In the genomic region with DNA sequence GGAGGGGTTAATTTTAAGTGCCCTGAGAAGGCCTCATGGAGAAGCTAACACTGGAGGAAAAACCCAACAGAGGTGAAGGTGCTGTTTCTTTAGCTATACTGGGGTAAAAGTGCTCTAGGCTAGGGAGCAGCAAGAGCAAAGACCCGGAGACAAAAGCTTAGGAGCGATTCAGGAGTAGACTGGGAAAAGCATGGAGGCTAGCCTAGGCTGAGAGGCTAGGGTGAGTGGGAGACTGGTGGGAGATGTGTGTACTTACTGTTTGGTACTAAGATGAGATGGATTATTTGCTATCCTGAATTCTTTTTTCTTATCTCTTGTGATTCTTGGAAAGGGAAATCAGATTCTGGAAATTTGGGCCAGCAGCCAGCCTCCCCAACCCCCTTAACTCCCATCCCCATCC, we compare ENCODE assay signal across 8 cellular contexts. TPM values are rescaled to one million over a fixed set of nuclear protein-coding genes. Genes with fewer than 3 reads are reported as not detected.
DNase-seq lines count a peak whose midpoint lies in the region; ATAC-seq and TF ChIP-seq lines count a peak whose summit lies in the region.

No MANE protein-coding gene starts in this region.

- TF ChIP-seq CTCF in RWPE2 (IDR thresholded peaks at IDR 0.05; ENCODE audit: poor library complexity, severe bottlenecking) (no peak), fibroblast of lung (conservative IDR thresholded peaks at IDR 0.05 in 1 of 2, IDR thresholded peaks at IDR 0.05 in 1 of 2; ENCODE audit: low read depth in 1 of 2, low read length in 2 of 2) (no peak)

- peaks cover 3% of the 10 kb centered on the region for H3K9me3 Mint-ChIP-seq in T-helper 1 cell treated with Interleukin-12 subunit alpha and Interleukin-12 subunit beta and Interleukin-4 antibody, amounts not matched to agents 30 μg/mL and 1 μg/mL, for 36 hours

- H3K27ac ChIP-seq in RWPE2 (ENCODE audit: poor library complexity, severe bottlenecking) (no peak overlapping the region), fibroblast of lung (ENCODE audit: insufficient read depth, low read length) (no peak overlapping the region)

- H3K4me1 Mint-ChIP-seq in T-helper 1 cell treated with Interleukin-12 subunit alpha and Interleukin-12 subunit beta and Interleukin-4 antibody, amounts not matched to agents 30 μg/mL and 1 μg/mL, for 36 hours (ENCODE audit: low read depth): peaks cover 35% of the 10 kb centered on the region

- no peak overlapping the region for H3K9ac ChIP-seq in fibroblast of lung (ENCODE audit: insufficient read depth, low read length)

- peaks cover 4% of the 10 kb centered on the region for H4K20me1 ChIP-seq in fibroblast of lung (ENCODE audit: control insufficient read depth, extremely low read depth, insufficient read depth, low read length)

- H3K4me1 ChIP-seq in RWPE2 (ENCODE audit: insufficient read depth, poor library complexity, severe bottlenecking) (peaks cover 17% of the 10 kb centered on the region), fibroblast of lung (ENCODE audit: control insufficient read depth, extremely low read depth, insufficient read depth, low read length) (peaks cover 12% of the 10 kb centered on the region)

- peaks cover 30% of the 10 kb centered on the region for H3K36me3 Mint-ChIP-seq in T-helper 1 cell treated with Interleukin-12 subunit alpha and Interleukin-12 subunit beta and Interleukin-4 antibody, amounts not matched to agents 30 μg/mL and 1 μg/mL, for 36 hours (ENCODE audit: low read depth)

- no peaks in the 10 kb centered on the region for H3K9me3 ChIP-seq in RWPE2 (ENCODE audit: severe bottlenecking)
- H3K9me3 ChIP-seq in fibroblast of lung (ENCODE audit: control insufficient read depth, insufficient read depth, low read depth, low read length): no peaks in the 10 kb centered on the region

- no peak overlapping the region for H3K27ac Mint-ChIP-seq in T-helper 1 cell treated with Interleukin-12 subunit alpha and Interleukin-12 subunit beta and Interleukin-4 antibody, amounts not matched to agents 30 μg/mL and 1 μg/mL, for 36 hours

- H3K4me3 ChIP-seq in RWPE2 (ENCODE audit: severe bottlenecking) (peak overlapping the region; percentile 95), fibroblast of lung (replicated peaks in 1 of 4; ENCODE audit: control extremely low read depth in 1 of 4, insufficient read depth in 1 of 4, low read depth in 3 of 4, low read length in 4 of 4) (peak overlapping the region in 3 of 4 experiments; percentile 74 to 86 (median 86)), skeletal muscle cell (ENCODE audit: low read depth, low read length) (peak overlapping the region; percentile 12)

- no peak overlapping the region for H2AFZ ChIP-seq in fibroblast of lung (ENCODE audit: low read length)

- peaks cover 36% of the 10 kb centered on the region for H3K36me3 ChIP-seq in RWPE2 (ENCODE audit: low read depth)
- H3K36me3 ChIP-seq in fibroblast of lung (ENCODE audit: control insufficient read depth, insufficient read depth, low read length): peaks cover 2% of the 10 kb centered on the region

- peaks cover 65% of the 10 kb centered on the region for H3K79me2 ChIP-seq in fibroblast of lung (ENCODE audit: control insufficient read depth, insufficient read depth, low read length)

- DNase-seq in T-helper 1 cell: no peak
- no peak for DNase-seq in RWPE2 (ENCODE audit: low spot score)
- no peak for DNase-seq in fibroblast of lung (ENCODE audit: low read depth in 2 of 2)
- no peak for DNase-seq in skeletal muscle cell (ENCODE audit: low read depth)
- no peak for DNase-seq in NCI-H345 treated with DMSO at 0.1 percent for 48 hours (lab: John Stamatoyannopoulos, UW; ENCODE audit: unreplicated experiment)
- DNase-seq in SIG-M5 (lab: John Stamatoyannopoulos, UW): no peak
- DNase-seq in activated CD4-positive, CD25-positive, alpha-beta regulatory T cell treated with anti-CD3 and anti-CD28 coated beads, Interleukin-2, amount 50 U/mL, for 72 hours: no peak

- peak overlapping the region; percentile 96 for H3K4me2 ChIP-seq in fibroblast of lung (ENCODE audit: extremely low read depth, insufficient read depth, low read length)

- no peak for ATAC-seq in RWPE2 (ENCODE audit: low read depth)

- H3K27me3 ChIP-seq in RWPE2 (ENCODE audit: insufficient read depth, poor library complexity, severe bottlenecking) (no peaks in the 10 kb centered on the region), fibroblast of lung (ENCODE audit: control insufficient read depth, insufficient read depth, low read length) (no peaks in the 10 kb centered on the region)

- H3K4me3 Mint-ChIP-seq in T-helper 1 cell treated with Interleukin-12 subunit alpha and Interleukin-12 subunit beta and Interleukin-4 antibody, amounts not matched to agents 30 μg/mL and 1 μg/mL, for 36 hours: peak overlapping the region; percentile 97

- H3K27me3 Mint-ChIP-seq in T-helper 1 cell treated with Interleukin-12 subunit alpha and Interleukin-12 subunit beta and Interleukin-4 antibody, amounts not matched to agents 30 μg/mL and 1 μg/mL, for 36 hours (ENCODE audit: low read depth): no peaks in the 10 kb centered on the region

RNA-seq across cellular contexts. Expression of a gene that starts 2.0 kb away (rescaled TPM):
- 46.2 and 64.7 TPM in 2 replicates for total RNA-seq in fibroblast of lung
- 31.1 and 33.6 TPM in 2 replicates for polyA plus RNA-seq in fibroblast of lung
- polyA plus RNA-seq in fibroblast of lung (2012): 29.9 and 31.9 TPM in 2 replicates
- polyA minus RNA-seq in fibroblast of lung (ENCODE audit: low replicate concordance): 82.0 and 88.4 TPM in 2 replicates

Comparison
In these comparisons a context has a peak if more than half of its experiments do, and no peak if none do; other contexts are left out.
1. H3K4me3 ChIP-seq: peak in every context shown above with its lines; median percentile 95 in RWPE2; 86 in fibroblast of lung; 12 in skeletal muscle cell.